ENCODE assay signal across 9 cellular contexts in the genomic region with DNA sequence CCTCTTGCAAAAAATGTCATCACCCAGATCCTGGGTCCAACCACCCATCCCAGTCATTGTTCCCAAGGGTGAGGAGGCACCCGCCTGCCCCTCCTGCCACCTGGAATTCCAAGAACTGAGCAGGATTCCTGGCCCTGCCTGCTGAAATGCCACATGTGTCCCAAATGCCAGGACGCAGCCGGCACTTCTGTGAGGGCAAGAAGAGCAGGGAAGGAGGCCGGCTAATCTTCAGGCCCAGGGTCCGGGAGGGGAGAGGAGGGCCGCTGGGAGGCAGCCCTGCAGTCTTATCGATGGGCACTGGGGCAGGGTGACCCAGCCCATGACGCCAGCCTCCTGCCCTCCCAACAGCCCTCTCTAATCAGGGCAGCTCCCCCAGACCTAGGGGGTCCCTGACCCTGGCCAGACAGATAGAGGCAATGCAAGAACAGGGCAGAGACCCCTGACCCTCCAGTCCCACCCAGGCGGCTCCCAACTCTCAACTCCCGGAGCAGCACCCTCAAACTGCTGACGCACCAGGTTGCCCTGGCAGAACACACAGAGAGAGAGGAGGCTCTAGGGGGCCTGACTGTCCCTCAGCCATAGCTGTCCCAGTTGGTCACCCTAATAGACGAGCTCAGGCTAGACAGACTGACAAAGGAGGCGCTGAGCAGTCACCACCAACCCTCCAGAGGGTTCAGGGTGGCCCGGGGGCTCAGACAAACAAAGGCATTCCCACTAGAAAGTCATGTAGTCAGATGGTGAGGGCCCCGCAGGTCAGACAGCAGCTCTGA. TPM values are rescaled to one million over a fixed set of nuclear protein-coding genes. Genes with fewer than 3 reads are reported as not detected.
DNase-seq lines count a peak whose midpoint lies in the region; ATAC-seq and TF ChIP-seq lines count a peak whose summit lies in the region.
"Had no signal": no experiment of that assay in that cellular context is flagged by ENCODE, and none has a peak within 500 bp of the region (broad histone marks: within the 10 kb centered on the region; RNA-seq: fewer than 3 reads in every experiment).

No MANE protein-coding gene starts in this region.

- ATAC-seq in lower lobe of right lung (no peak), GM19395 (IDR thresholded peaks at IDR 0.05; ENCODE audit: unreplicated experiment) (no peak), GM18861 (IDR thresholded peaks at IDR 0.05; ENCODE audit: unreplicated experiment) (no peak)

- H3K36me3 ChIP-seq in adipocyte (ENCODE audit: control insufficient read depth, insufficient read depth, low read length, severe bottlenecking) = peaks cover 4% of the 10 kb centered on the region
- no peaks in the 10 kb centered on the region for H3K36me3 ChIP-seq in lower lobe of right lung
- H3K36me3 ChIP-seq in transverse colon = no peaks in the 10 kb centered on the region

- intact Hi-C loops in lower lobe of right lung (cut with DNase I) (no loop called here), transverse colon (cut with DNase I; ENCODE audit: low total_unique reads) (no loop called here)

- CTCF ChIA-PET in activated naive CD4-positive, alpha-beta T cell treated with anti-CD3 and anti-CD28 coated beads, Interleukin-2, amount 10 ng/mL, durations not matched to agents 7 days and 5 days (lab: Charles Lee) = interaction anchor here (1.2 to 6.6 kb wide), 2 partner anchors 9 to 29 kb away, joined by 3 to 42 read pairs; a partner anchor contains a TSS

- H3K4me3 ChIP-seq in adipocyte (ENCODE audit: low read length) (peak overlapping the region; percentile 92), lower lobe of right lung (peak overlapping the region; percentile 95), transverse colon (peak overlapping the region in 3 of 4 donors; percentile 73 to 99 (median 94))

- H3K4me1 Mint-ChIP-seq in activated naive CD4-positive, alpha-beta T cell treated with anti-CD3 and anti-CD28 coated beads, Interleukin-2, amount 10 ng/mL, durations not matched to agents 7 days and 5 days = peaks cover 53% of the 10 kb centered on the region

- TF ChIP-seq EP300 in transverse colon (IDR thresholded peaks at IDR 0.05; ENCODE audit: low read depth) = no peak

- H3K27me3 Mint-ChIP-seq in activated naive CD4-positive, alpha-beta T cell treated with anti-CD3 and anti-CD28 coated beads, Interleukin-2, amount 10 ng/mL, durations not matched to agents 7 days and 5 days = no peaks in the 10 kb centered on the region

- WGBS in transverse colon (ENCODE audit: low coverage in 1 of 2), 2 donors = 71% methylated on average over 11 of the region's 15 CpGs; no CpG with 5 or more reads in 1 of the 2 donors

- H3K27ac ChIP-seq in lower lobe of right lung = no peak overlapping the region
- peak overlapping the region in 3 of 4 donors; percentile 6 to 92 (median 12) for H3K27ac ChIP-seq in transverse colon

- H3K4me1 ChIP-seq in adipocyte (ENCODE audit: control insufficient read depth, insufficient read depth, low read length) (peaks cover 27% of the 10 kb centered on the region), lower lobe of right lung (peaks cover 48% of the 10 kb centered on the region), transverse colon (peaks cover 11 to 44% (median 27%) of the 10 kb centered on the region in 4 donors)

- H3K36me3 Mint-ChIP-seq in activated naive CD4-positive, alpha-beta T cell treated with anti-CD3 and anti-CD28 coated beads, Interleukin-2, amount 10 ng/mL, durations not matched to agents 7 days and 5 days = peaks cover 18% of the 10 kb centered on the region

- H3K27me3 ChIP-seq in adipocyte (replicated peaks; ENCODE audit: control insufficient read depth, insufficient read depth, low read length) (no peaks in the 10 kb centered on the region), lower lobe of right lung (ENCODE audit: low read depth) (no peaks in the 10 kb centered on the region), transverse colon (no peaks in the 10 kb centered on the region)

- TF ChIP-seq CTCF in lower lobe of right lung (IDR thresholded peaks at IDR 0.05) (no peak), transverse colon (IDR thresholded peaks at IDR 0.05) (no peak)

- H3K9ac ChIP-seq in adipocyte (ENCODE audit: low read length) = peak overlapping the region; percentile 89

- no peak for DNase-seq in activated naive CD4-positive, alpha-beta T cell treated with anti-CD3 and anti-CD28 coated beads, Interleukin-2, amount 10 ng/mL, durations not matched to agents 7 days and 5 days
- no peak for DNase-seq in activated naive CD4-positive, alpha-beta T cell treated with Interleukin-2 at 50 U/mL for 16 hours
- peak; percentile 14 for DNase-seq in adipocyte (ENCODE audit: low read depth)
- DNase-seq in lower lobe of right lung = peak; percentile 40
- no peak for DNase-seq in transverse colon
- DNase-seq in activated CD4-positive, alpha-beta T cell treated with anti-CD3 and anti-CD28 coated beads, Interleukin-2, amount 50 U/mL, for 48 hours = no peak

- H3K9me3 ChIP-seq in adipocyte (ENCODE audit: control insufficient read depth, low read length) (no peaks in the 10 kb centered on the region), lower lobe of right lung (no peaks in the 10 kb centered on the region), transverse colon (no peaks in the 10 kb centered on the region)

- peak overlapping the region; percentile 96 for H3K4me3 Mint-ChIP-seq in activated naive CD4-positive, alpha-beta T cell treated with anti-CD3 and anti-CD28 coated beads, Interleukin-2, amount 10 ng/mL, durations not matched to agents 7 days and 5 days

- no peak for TF ChIP-seq POLR2A in transverse colon (IDR thresholded peaks at IDR 0.05)

- H3K27ac Mint-ChIP-seq in activated naive CD4-positive, alpha-beta T cell treated with anti-CD3 and anti-CD28 coated beads, Interleukin-2, amount 10 ng/mL, durations not matched to agents 7 days and 5 days = peak overlapping the region; percentile 96

- H3K9me3 Mint-ChIP-seq in activated naive CD4-positive, alpha-beta T cell treated with anti-CD3 and anti-CD28 coated beads, Interleukin-2, amount 10 ng/mL, durations not matched to agents 7 days and 5 days = no peaks in the 10 kb centered on the region

- in situ Hi-C loops in transverse colon (cut with MboI; ENCODE audit: low pct_ligation_motif_present in 1 of 4, low pct_unique_long_range_greater_than_20kb in 1 of 4, low sequenced_read_pairs in 3 of 4) = no loop called here

RNA-seq across cellular contexts. Expression of a gene that starts 1.5 kb away (rescaled TPM):
- total RNA-seq in lower lobe of right lung = 80.7 TPM
- total RNA-seq in transverse colon = 100 to 1,000 TPM in 1 of 4 donors, 10 to 100 TPM in 3; 35.2 to 214 (median 49.2) TPM

RNA-seq across cellular contexts. Expression of a gene that starts 16.9 kb away (rescaled TPM):
- total RNA-seq in lower lobe of right lung (2.2 TPM), transverse colon (1 to 10 TPM in 2 of 4 donors, not detected in 2; 2.5 to 5.2 TPM)
- total RNA-seq: Daoy had no signal

RNA-seq across cellular contexts. Expression of a gene that starts 16.9 kb away (rescaled TPM):
- total RNA-seq in lower lobe of right lung (60.9 TPM), transverse colon (100 to 1,000 TPM in 3 of 4 donors, 10 to 100 TPM in 1; 88.9 to 555 (median 130) TPM)

RNA-seq across cellular contexts. Expression of a gene that starts 29.4 kb away (rescaled TPM):
- total RNA-seq in lower lobe of right lung (4.2 TPM), transverse colon (under 1 TPM in 3 of 4 donors, not detected in 1; 0.14 to 0.95 (median 0.60) TPM)
- total RNA-seq: Daoy had no signal

RNA-seq across cellular contexts. Expression of a gene that starts 49.7 kb away (rescaled TPM):
- total RNA-seq in lower lobe of right lung (34.1 TPM), transverse colon (100 to 1,000 TPM in 1 of 4 donors, 10 to 100 TPM in 3; 29.1 to 107 (median 35.3) TPM)

Comparison
In these comparisons a context has a peak if more than half of its experiments do, and no peak if none do; other contexts are left out.
1. DNase-seq: peak in adipocyte (single experiment) and lower lobe of right lung (single experiment); none in activated naive CD4-positive, alpha-beta T cell treated with anti-CD3 and anti-CD28 coated beads, Interleukin-2, amount 10 ng/mL, durations not matched to agents 7 days and 5 days (single experiment), activated naive CD4-positive, alpha-beta T cell treated with Interleukin-2 at 50 U/mL for 16 hours (single experiment), transverse colon (single experiment) and activated CD4-positive, alpha-beta T cell treated with anti-CD3 and anti-CD28 coated beads, Interleukin-2, amount 50 U/mL, for 48 hours (0 of 2).
2. Peak in every context shown above with its lines, with median percentiles within 50 percentile points of each other: H3K4me3 ChIP-seq.